Comparison of ENCODE assay signal across 11 cellular contexts in the genomic region with DNA sequence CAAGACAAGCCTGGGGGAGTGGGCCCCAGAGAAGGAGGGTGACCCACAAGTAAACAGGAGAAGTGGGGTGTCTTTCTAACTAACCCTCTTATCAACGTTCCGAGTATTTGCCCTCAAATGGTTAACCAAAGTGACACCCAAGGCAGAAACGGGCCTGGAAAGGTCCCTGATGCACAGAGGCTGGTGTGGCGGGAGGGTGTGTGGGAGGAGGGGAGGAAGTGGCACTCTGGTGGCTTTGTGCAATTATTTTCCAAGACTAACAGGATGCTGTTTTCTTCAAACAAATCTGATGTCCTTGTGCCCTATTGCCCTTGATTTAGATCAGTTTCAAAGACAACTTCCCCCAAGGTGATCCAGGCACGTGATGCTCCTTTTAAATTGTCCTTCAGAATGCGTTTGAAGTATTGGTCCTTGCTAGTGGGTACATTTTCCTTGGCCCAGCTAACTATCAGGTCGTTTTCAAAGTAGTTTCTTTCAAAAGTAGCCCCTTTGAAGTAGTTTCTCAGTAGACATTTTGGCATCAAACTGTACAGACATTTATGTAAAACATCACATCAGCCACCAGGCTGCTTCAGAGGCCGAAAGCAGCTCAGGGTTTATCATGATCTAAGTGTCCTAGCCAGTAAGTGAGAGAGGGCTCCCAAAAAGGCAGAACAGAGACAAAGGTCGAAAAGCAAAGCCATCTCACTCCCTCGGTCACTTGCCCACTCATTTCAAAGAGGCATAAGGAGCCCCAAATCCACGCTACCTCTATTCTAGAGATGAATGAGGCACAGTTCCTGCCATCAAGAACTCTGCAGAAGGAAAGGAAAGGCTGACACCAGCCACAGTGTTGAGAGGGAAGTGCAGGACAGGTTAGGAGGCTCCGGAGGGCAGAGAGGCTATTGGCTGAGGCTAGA.
DNase-seq lines count a peak whose midpoint lies in the region; ATAC-seq and TF ChIP-seq lines count a peak whose summit lies in the region.
"Had no signal": no experiment of that assay in that cellular context is flagged by ENCODE, and none has a peak within 500 bp of the region (broad histone marks: within the 10 kb centered on the region; RNA-seq: fewer than 3 reads in every experiment).

No MANE protein-coding gene starts in this region.

- H3K4me3 Mint-ChIP-seq in stimulated activated naive CD8-positive, alpha-beta T cell treated with anti-CD3 and anti-CD28 coated beads, Interleukin-15, amount 100 ng/mL, for 72 hours: peak overlapping the region; percentile 14 to 54
- H3K4me3 Mint-ChIP-seq: memory B cell had no signal

- peaks cover 27% of the 10 kb centered on the region for H3K4me1 ChIP-seq in lower lobe of right lung

- H3K36me3 ChIP-seq in lower lobe of right lung: no peaks in the 10 kb centered on the region

- peak overlapping the region in 1 of 2 donors; percentile 44 for H3K27ac Mint-ChIP-seq in stimulated activated naive CD8-positive, alpha-beta T cell treated with anti-CD3 and anti-CD28 coated beads, Interleukin-15, amount 100 ng/mL, for 72 hours
- H3K27ac Mint-ChIP-seq: memory B cell had no signal

- no peak for TF ChIP-seq CTCF in lower lobe of right lung (IDR thresholded peaks at IDR 0.05)

- H3K9me3 ChIP-seq in lower lobe of right lung: no peaks in the 10 kb centered on the region

- H3K27me3 Mint-ChIP-seq in stimulated activated naive CD8-positive, alpha-beta T cell treated with anti-CD3 and anti-CD28 coated beads, Interleukin-15, amount 100 ng/mL, for 72 hours: peaks cover 59% of the 10 kb centered on the region

- DNase-seq in activated gamma-delta T cell treated with Interleukin-2 at 50 U/mL for 16 hours: peak; percentile 50
- no peak for DNase-seq in activated gamma-delta T cell (lab: John Stamatoyannopoulos, UW)
- peak; percentile 45 for DNase-seq in activated T-cell treated with anti-CD3 and anti-CD28 coated beads for 48 hours (ENCODE audit: low read depth)
- peak; percentile 70 for DNase-seq in lower lobe of right lung
- DNase-seq in stimulated activated naive CD8-positive, alpha-beta T cell treated with anti-CD3 and anti-CD28 coated beads, Interleukin-15, amount 100 ng/mL, for 72 hours: peak; percentile 47 to 78
- no peak for DNase-seq in NCI-H128 (lab: John Stamatoyannopoulos, UW; ENCODE audit: unreplicated experiment)
- no peak for DNase-seq in effector CD8-positive, alpha-beta T cell (lab: John Stamatoyannopoulos, UW)
- no peak for DNase-seq in occipital lobe (lab: John Stamatoyannopoulos, UW)
- DNase-seq: foreskin melanocyte, NCI-H2029 had no signal

- H3K9me3 Mint-ChIP-seq in stimulated activated naive CD8-positive, alpha-beta T cell treated with anti-CD3 and anti-CD28 coated beads, Interleukin-15, amount 100 ng/mL, for 72 hours: no peaks in the 10 kb centered on the region
- H3K9me3 Mint-ChIP-seq: memory B cell had no signal

- ATAC-seq in lower lobe of right lung: peak; percentile 42 to 55
- ATAC-seq in stimulated activated naive CD8-positive, alpha-beta T cell treated with anti-CD3 and anti-CD28 coated beads, Interleukin-15, amount 100 ng/mL, for 72 hours: peak; percentile 90

- no peaks in the 10 kb centered on the region for H3K27me3 ChIP-seq in lower lobe of right lung (ENCODE audit: low read depth)

- no peak overlapping the region for H3K27ac ChIP-seq in lower lobe of right lung

- H3K4me3 ChIP-seq in lower lobe of right lung: no peak overlapping the region

- intact Hi-C loops in lower lobe of right lung (cut with DNase I): no loop called here

- H3K4me1 Mint-ChIP-seq in stimulated activated naive CD8-positive, alpha-beta T cell treated with anti-CD3 and anti-CD28 coated beads, Interleukin-15, amount 100 ng/mL, for 72 hours: peaks cover 75% of the 10 kb centered on the region

Comparison
In these comparisons a context has a peak if more than half of its experiments do, and no peak if none do; other contexts are left out.
1. DNase-seq: peak in activated gamma-delta T cell treated with Interleukin-2 at 50 U/mL for 16 hours (single experiment), activated T-cell treated with anti-CD3 and anti-CD28 coated beads for 48 hours (single experiment), lower lobe of right lung (single experiment) and stimulated activated naive CD8-positive, alpha-beta T cell treated with anti-CD3 and anti-CD28 coated beads, Interleukin-15, amount 100 ng/mL, for 72 hours (2 of 2); none in activated gamma-delta T cell (single experiment), NCI-H128 (single experiment), effector CD8-positive, alpha-beta T cell (single experiment) and occipital lobe (single experiment).